In genomic region chr14:87084908-87085307, GRCh38 we compare ENCODE assay signal across 19 cellular contexts.
A peak's percentile ranks its signal among the peaks of the same experiment; 100 is the strongest.
DNase-seq lines count a peak whose midpoint lies in the region; ATAC-seq and TF ChIP-seq lines count a peak whose summit lies in the region.
"Had no signal": no experiment of that assay in that cellular context is flagged by ENCODE, and none has a peak within 500 bp of the region (broad histone marks: within the 10 kb centered on the region; RNA-seq: fewer than 3 reads in every experiment).

No MANE protein-coding gene starts in this region.

- H2AFZ ChIP-seq in GM23338 = no peak overlapping the region
- no peak overlapping the region for H2AFZ ChIP-seq in mesenchymal stem cell (ENCODE audit: low read depth, low read length)
- H2AFZ ChIP-seq: GM23248 had no signal

- H3K14ac ChIP-seq in mesenchymal stem cell (ENCODE audit: low read length in 2 of 2) = no peak overlapping the region

- H3K27ac ChIP-seq in GM23338 (ENCODE audit: low read depth) (no peak overlapping the region), esophagus muscularis mucosa (replicated peaks in 1 of 4) (no peak overlapping the region), mesenchymal stem cell (ENCODE audit: low read length, poor library complexity, severe bottlenecking) (no peak overlapping the region)
- H3K27ac ChIP-seq: 22Rv1, BLaER1, C4-2B, GM23248 had no signal

- CTCF ChIA-PET in WTC11 (lab: Charles Lee) = no interaction called here

- H3K36me3 Mint-ChIP-seq in GM23338 (ENCODE audit: low read depth) = no peaks in the 10 kb centered on the region
- H3K36me3 Mint-ChIP-seq in WTC11 = no peaks in the 10 kb centered on the region
- no peaks in the 10 kb centered on the region for H3K36me3 Mint-ChIP-seq in activated T-cell treated with anti-CD3 and anti-CD28 coated beads, Interleukin-2, amount 50 U/mL, for 4 hours (ENCODE audit: insufficient read depth)
- H3K36me3 Mint-ChIP-seq: CD4-positive, CD25-positive, alpha-beta regulatory T cell; CD8-positive, alpha-beta T cell had no signal

- H3K4me2 ChIP-seq in GM23338 = no peak overlapping the region
- H3K4me2 ChIP-seq in mesenchymal stem cell (ENCODE audit: low read length, poor library complexity, severe bottlenecking) = no peak overlapping the region
- H3K4me2 ChIP-seq: BLaER1 had no signal

- H3K9ac ChIP-seq in mesenchymal stem cell (ENCODE audit: low read length) = no peak overlapping the region
- H3K9ac ChIP-seq: BLaER1, GM23248 had no signal

- no peak overlapping the region for H2BK12ac ChIP-seq in mesenchymal stem cell (ENCODE audit: low read length in 2 of 2)

- no peak for TF ChIP-seq POLR2A in esophagus muscularis mucosa (IDR thresholded peaks at IDR 0.05; ENCODE audit: low read depth)

- H3K4me3 Mint-ChIP-seq in GM23338 (no peak overlapping the region), WTC11 (no peak overlapping the region)
- H3K4me3 Mint-ChIP-seq in activated T-cell treated with anti-CD3 and anti-CD28 coated beads, Interleukin-2, amount 50 U/mL, for 4 hours = no peak overlapping the region
- H3K4me3 Mint-ChIP-seq: B cell; CD4-positive, CD25-positive, alpha-beta regulatory T cell; CD8-positive, alpha-beta T cell had no signal

- H3K27ac Mint-ChIP-seq in GM23338 (no peak overlapping the region), WTC11 (no peak overlapping the region)
- H3K27ac Mint-ChIP-seq: B cell; CD4-positive, CD25-positive, alpha-beta regulatory T cell; CD8-positive, alpha-beta T cell had no signal

- H2BK120ac ChIP-seq in mesenchymal stem cell (ENCODE audit: low read depth, low read length) = no peak overlapping the region

- DNase-seq in GM23338 (ENCODE audit: low spot score) (peak; percentile 50), NCI-H1048 (lab: John Stamatoyannopoulos, UW) (peak; percentile 38), WTC11 (ENCODE audit: low spot score) (no peak), iPS-NIHi11 (ENCODE audit: low spot score) (peak; percentile 16), esophagus muscularis mucosa (ENCODE audit: extremely low spot score) (no peak), mesenchymal stem cell (no peak), OCI-M2 (lab: John Stamatoyannopoulos, UW; ENCODE audit: unreplicated experiment) (no peak)
- DNase-seq in activated T-cell treated with anti-CD3 and anti-CD28 coated beads, Interleukin-2, amount 50 U/mL, for 4 hours = no peak
- DNase-seq: Caco-2; CD4-positive, CD25-positive, alpha-beta regulatory T cell; CD8-positive, alpha-beta T cell; DMS153; DND-41; GM23248; HCEC 1CT had no signal

- no peak overlapping the region for H3K18ac ChIP-seq in mesenchymal stem cell (ENCODE audit: low read depth in 1 of 2, low read length in 2 of 2)

- H3K27me3 ChIP-seq in GM23338 (ENCODE audit: insufficient read depth) = peaks cover 10% of the 10 kb centered on the region; the same call in 1 of the 2 replicates
- no peaks in the 10 kb centered on the region for H3K27me3 ChIP-seq in esophagus muscularis mucosa
- no peaks in the 10 kb centered on the region for H3K27me3 ChIP-seq in mesenchymal stem cell (ENCODE audit: control insufficient read depth in 1 of 2, insufficient read depth in 1 of 2, low read length in 2 of 2)
- H3K27me3 ChIP-seq: BLaER1 had no signal

- H3K36me3 ChIP-seq in GM23338 (ENCODE audit: insufficient read depth) (no peaks in the 10 kb centered on the region), esophagus muscularis mucosa (no peaks in the 10 kb centered on the region), mesenchymal stem cell (ENCODE audit: control insufficient read depth in 1 of 2, insufficient read depth in 2 of 2, low read depth in 1 of 2, low read length in 2 of 2) (no peaks in the 10 kb centered on the region)
- H3K36me3 ChIP-seq: BLaER1 had no signal

- peaks cover 6% of the 10 kb centered on the region for H3K27me3 Mint-ChIP-seq in GM23338 (ENCODE audit: insufficient read depth, low read depth, poor library complexity)
- peaks cover 50% of the 10 kb centered on the region for H3K27me3 Mint-ChIP-seq in WTC11 (ENCODE audit: low read depth)
- no peaks in the 10 kb centered on the region for H3K27me3 Mint-ChIP-seq in activated T-cell treated with anti-CD3 and anti-CD28 coated beads, Interleukin-2, amount 50 U/mL, for 4 hours (ENCODE audit: low read depth)
- H3K27me3 Mint-ChIP-seq: B cell; CD4-positive, CD25-positive, alpha-beta regulatory T cell had no signal

- ATAC-seq in GM23338 = peak; percentile 74
- peak; percentile 63 for ATAC-seq in WTC11
- no peak for ATAC-seq in activated T-cell treated with anti-CD3 and anti-CD28 coated beads, Interleukin-2, amount 50 U/mL, for 4 hours
- ATAC-seq: CD8-positive, alpha-beta T cell had no signal

- no peaks in the 10 kb centered on the region for H3K9me3 Mint-ChIP-seq in GM23338
- H3K9me3 Mint-ChIP-seq in WTC11 = peaks cover 3% of the 10 kb centered on the region; the same call in 1 of the 2 replicates
- H3K9me3 Mint-ChIP-seq in activated T-cell treated with anti-CD3 and anti-CD28 coated beads, Interleukin-2, amount 50 U/mL, for 4 hours = peaks cover 5% of the 10 kb centered on the region

- TF ChIP-seq EP300 in esophagus muscularis mucosa (IDR thresholded peaks at IDR 0.05) = no peak

- H3K4ac ChIP-seq in mesenchymal stem cell (ENCODE audit: low read depth in 1 of 2, low read length in 2 of 2) = no peak overlapping the region

- H3K4me1 ChIP-seq in GM23338 (ENCODE audit: insufficient read depth) (peaks cover 37% of the 10 kb centered on the region), esophagus muscularis mucosa (no peaks in the 10 kb centered on the region), mesenchymal stem cell (ENCODE audit: control insufficient read depth, insufficient read depth, low read depth, low read length) (no peaks in the 10 kb centered on the region)
- H3K4me1 ChIP-seq: BLaER1, Caco-2 had no signal

- intact Hi-C loops in esophagus muscularis mucosa (cut with DNase I) = no loop called here

- H3K9me2 ChIP-seq in GM23338 (ENCODE audit: insufficient read depth) = no peaks in the 10 kb centered on the region

- WGBS in esophagus muscularis mucosa = 100% methylated on average over 1 of the region's 1 CpG
- 100% methylated on average over 1 of the region's 1 CpG for WGBS in mesenchymal stem cell

- H4K91ac ChIP-seq in mesenchymal stem cell (ENCODE audit: low read length) = no peak overlapping the region

- TF ChIP-seq CTCF in GM23338 (conservative IDR thresholded peaks at IDR 0.05; ENCODE audit: low read depth in 2 of 2) (no peak), WTC11 (IDR thresholded peaks at IDR 0.05) (no peak), esophagus muscularis mucosa (IDR thresholded peaks at IDR 0.05) (no peak)

- POLR2A ChIA-PET in WTC11 (lab: Charles Lee) = no interaction called here

- no peaks in the 10 kb centered on the region for H3K79me2 ChIP-seq in GM23338 (replicated peaks; ENCODE audit: insufficient read depth)

- no peak overlapping the region for H4K8ac ChIP-seq in mesenchymal stem cell (ENCODE audit: low read length)

- no peak overlapping the region for H2BK15ac ChIP-seq in mesenchymal stem cell (ENCODE audit: low read depth, poor library complexity, severe bottlenecking)

- H3K79me1 ChIP-seq in mesenchymal stem cell (replicated peaks; ENCODE audit: low read length, poor library complexity, severe bottlenecking) = no peaks in the 10 kb centered on the region

- H3F3A ChIP-seq in GM23338 (replicated peaks; ENCODE audit: low read depth) = no peaks in the 10 kb centered on the region

- no peak overlapping the region for H3K23ac ChIP-seq in mesenchymal stem cell (ENCODE audit: low read length in 2 of 2)

- H3K4me3 ChIP-seq in GM23338 = no peak overlapping the region
- H3K4me3 ChIP-seq in esophagus muscularis mucosa = no peak overlapping the region
- H3K4me3 ChIP-seq in mesenchymal stem cell (ENCODE audit: insufficient read depth in 1 of 2, low read depth in 1 of 2, low read length in 2 of 2) = no peak overlapping the region
- H3K4me3 ChIP-seq: BLaER1, GM23248 had no signal

- H3K4me1 Mint-ChIP-seq in GM23338 (peaks cover 50% of the 10 kb centered on the region), WTC11 (peaks cover 62% of the 10 kb centered on the region)
- H3K4me1 Mint-ChIP-seq in activated T-cell treated with anti-CD3 and anti-CD28 coated beads, Interleukin-2, amount 50 U/mL, for 4 hours (ENCODE audit: low read depth) = no peaks in the 10 kb centered on the region
- H3K4me1 Mint-ChIP-seq: B cell had no signal

- H2AK5ac ChIP-seq in mesenchymal stem cell (ENCODE audit: low read length, severe bottlenecking) = no peak overlapping the region

- H3K9me3 ChIP-seq in esophagus muscularis mucosa (no peaks in the 10 kb centered on the region), mesenchymal stem cell (ENCODE audit: control insufficient read depth, low read length) (no peaks in the 10 kb centered on the region)
- H3K9me3 ChIP-seq: BLaER1, Caco-2 had no signal

- no peaks in the 10 kb centered on the region for H4K20me1 ChIP-seq in GM23338 (replicated peaks; ENCODE audit: insufficient read depth)
- H4K20me1 ChIP-seq: BLaER1 had no signal

- no peak overlapping the region for H2BK5ac ChIP-seq in mesenchymal stem cell (ENCODE audit: low read depth, low read length, poor library complexity, severe bottlenecking)

TF ChIP-seq in GM23338, 12 proteins besides CTCF, POLR2A, EP300 and RAD21 (continues in another document):
- no peak for TF ChIP-seq CREB1 (CRISPR knock-in tag; IDR thresholded peaks at IDR 0.05; ENCODE audit: low read depth)
- no peak for TF ChIP-seq ZNF114 (CRISPR knock-in tag; IDR thresholded peaks at IDR 0.05)
- no peak for TF ChIP-seq POLR2AphosphoS5 (IDR thresholded peaks at IDR 0.05; ENCODE audit: low read depth)
- no peak for TF ChIP-seq JUNB (IDR thresholded peaks at IDR 0.05; ENCODE audit: unreplicated experiment)
- no peak for TF ChIP-seq NANOG (IDR thresholded peaks at IDR 0.05; ENCODE audit: borderline replicate concordance)

TF ChIP-seq in WTC11, 78 proteins besides CTCF, POLR2A, EP300 and RAD21:
- no peak for TF ChIP-seq ZNF671 (CRISPR knock-in tag; IDR thresholded peaks at IDR 0.05)
- TF ChIP-seq ZNF121 (CRISPR knock-in tag; IDR thresholded peaks at IDR 0.05) = no peak
TF ChIP-seq in WTC11: peak in this region for 0.

Comparison
In these comparisons a context has a peak if more than half of its experiments do, and no peak if none do; other contexts are left out.
1. ATAC-seq: peak in GM23338 (single experiment) and WTC11 (single experiment); none in activated T-cell treated with anti-CD3 and anti-CD28 coated beads, Interleukin-2, amount 50 U/mL, for 4 hours (0 of 2).
2. DNase-seq: peak in GM23338 (single experiment), NCI-H1048 (single experiment) and iPS-NIHi11 (single experiment); none in WTC11 (single experiment), activated T-cell treated with anti-CD3 and anti-CD28 coated beads, Interleukin-2, amount 50 U/mL, for 4 hours (single experiment), esophagus muscularis mucosa (single experiment), mesenchymal stem cell (single experiment) and OCI-M2 (single experiment).